ENCODE assay signal across 20 cellular contexts in genomic region chr6:120363429-120363828, GRCh38.
"Had no signal": no experiment of that assay in that cellular context is flagged by ENCODE, and none has a peak within 500 bp of the region (broad histone marks: within the 10 kb centered on the region; RNA-seq: fewer than 3 reads in every experiment).

No MANE protein-coding gene starts in this region.

- H3K4me1 Mint-ChIP-seq: activated CD4-positive, alpha-beta T cell treated with anti-CD3 and anti-CD28 coated beads, Interleukin-2, amount 10 ng/mL, durations not matched to agents 7 days and 5 days; natural killer cell had no signal

- H3K4me3 ChIP-seq: coronary artery, gastroesophageal sphincter, lower lobe of right lung, tibial artery had no signal

- H3K27me3 Mint-ChIP-seq: activated CD4-positive, alpha-beta T cell treated with anti-CD3 and anti-CD28 coated beads, Interleukin-2, amount 10 ng/mL, durations not matched to agents 7 days and 5 days; activated T-cell treated with anti-CD3 and anti-CD28 coated beads, Interleukin-2, amount 50 U/mL, for 24 hours had no signal

- H3K4me1 ChIP-seq: gastroesophageal sphincter, lower lobe of right lung, tibial artery had no signal

- ATAC-seq: activated CD8-positive, alpha-beta T cell treated with anti-CD3 and anti-CD28 coated beads, Interleukin-2, amount 10 ng/mL, durations not matched to agents 7 days and 5 days; gastroesophageal sphincter; lower lobe of right lung; natural killer cell; stimulated activated naive CD8-positive, alpha-beta T cell treated with anti-CD3 and anti-CD28 coated beads, Interleukin-15, Interleukin-2, amounts not matched to agents 100 U/mL and 50 U/mL, for 24 hours had no signal

- H3K27ac ChIP-seq: coronary artery, gastroesophageal sphincter, lower lobe of right lung, tibial artery had no signal

- H3K27me3 ChIP-seq: gastroesophageal sphincter, tibial artery had no signal

- FAIRE-seq: islet of Langerhans, TTC549 had no signal

- H3K27ac Mint-ChIP-seq: activated CD4-positive, alpha-beta T cell treated with anti-CD3 and anti-CD28 coated beads, Interleukin-2, amount 10 ng/mL, durations not matched to agents 7 days and 5 days; activated CD8-positive, alpha-beta T cell treated with anti-CD3 and anti-CD28 coated beads, Interleukin-2, amount 10 ng/mL, durations not matched to agents 7 days and 5 days; activated T-cell treated with anti-CD3 and anti-CD28 coated beads, Interleukin-2, amount 50 U/mL, for 24 hours; activated T-helper 2 cell treated with anti-CD3 and anti-CD28 coated beads, Interferon-gamma antibody, Interleukin-2, Interleukin-4, amounts not matched to agents 10 μg/mL and 5 μg/mL and 100 μg/mL, durations not matched to agents 14 hours and 24 hours and 36 hours; natural killer cell had no signal

- H3K4me3 Mint-ChIP-seq: activated CD4-positive, alpha-beta T cell treated with anti-CD3 and anti-CD28 coated beads, Interleukin-2, amount 10 ng/mL, durations not matched to agents 7 days and 5 days; activated CD8-positive, alpha-beta T cell treated with anti-CD3 and anti-CD28 coated beads, Interleukin-2, amount 10 ng/mL, durations not matched to agents 7 days and 5 days; activated T-cell treated with anti-CD3 and anti-CD28 coated beads, Interleukin-2, amount 50 U/mL, for 24 hours; natural killer cell had no signal

- DNase-seq: activated CD4-positive, alpha-beta T cell treated with anti-CD3 and anti-CD28 coated beads, Interleukin-2, amount 10 ng/mL, durations not matched to agents 7 days and 5 days; activated CD8-positive, alpha-beta T cell treated with anti-CD3 and anti-CD28 coated beads, Interleukin-2, amount 10 ng/mL, durations not matched to agents 7 days and 5 days; activated naive CD4-positive, alpha-beta T cell treated with Interleukin-2 at 50 U/mL for 16 hours; activated T-cell treated with anti-CD3 and anti-CD28 coated beads, Interleukin-2, amount 50 U/mL, for 24 hours; anterior cingulate cortex; lower lobe of right lung; natural killer cell; occipital lobe; retina; stimulated activated CD4-positive, alpha-beta T cell treated with anti-CD3 and anti-CD28 coated beads, Interleukin-12 subunit alpha, Interleukin-12 subunit beta, amount 100 ng/mL, for 4 hours; stimulated activated CD4-positive, alpha-beta T cell treated with anti-CD3 and anti-CD28 coated beads, Interleukin-1b, Interleukin-23, amount 100 ng/mL, for 48 hours; stimulated activated naive CD8-positive, alpha-beta T cell treated with anti-CD3 and anti-CD28 coated beads, Interleukin-15, Interleukin-2, amounts not matched to agents 100 U/mL and 50 U/mL, for 24 hours; substantia nigra; T-helper 2 cell; tibial artery had no signal

- H3K36me3 ChIP-seq: gastroesophageal sphincter, lower lobe of right lung, tibial artery had no signal
